Comparison of ENCODE assay signal across 8 cellular contexts in genomic region chr3:160686955-160687535, GRCh38. TPM values are rescaled to one million over a fixed set of nuclear protein-coding genes. Genes with fewer than 3 reads are reported as not detected.
A peak's percentile ranks its signal among the peaks of the same experiment; 100 is the strongest.
DNase-seq lines count a peak whose midpoint lies in the region; ATAC-seq and TF ChIP-seq lines count a peak whose summit lies in the region.

No MANE protein-coding gene starts in this region.

- H3K27ac ChIP-seq in DOHH2 (ENCODE audit: low read depth, low read length) (no peak overlapping the region), RWPE2 (ENCODE audit: poor library complexity, severe bottlenecking) (no peak overlapping the region), liver (ENCODE audit: low read depth in 1 of 2, low read length in 2 of 2) (no peak overlapping the region)

- H3F3A ChIP-seq in DOHH2 (ENCODE audit: control insufficient read depth, insufficient read depth), result no peaks in the 10 kb centered on the region

- H3K9me2 ChIP-seq in DOHH2 (replicated peaks; ENCODE audit: control insufficient read depth, low read length), result no peaks in the 10 kb centered on the region

- TF ChIP-seq CTCF in DOHH2 (IDR thresholded peaks at IDR 0.05; ENCODE audit: low read depth, low read length, poor library complexity, severe bottlenecking) (peak; percentile 52), RWPE2 (IDR thresholded peaks at IDR 0.05; ENCODE audit: poor library complexity, severe bottlenecking) (peak; percentile 66), liver (IDR thresholded peaks at IDR 0.05; ENCODE audit: low read depth, low read length, missing input control) (peak; percentile 34)

- no peaks in the 10 kb centered on the region for H3K36me3 ChIP-seq in DOHH2 (ENCODE audit: control insufficient read depth, low read length)
- H3K36me3 ChIP-seq in RWPE2 (ENCODE audit: low read depth), result no peaks in the 10 kb centered on the region
- H3K36me3 ChIP-seq in liver (ENCODE audit: control insufficient read depth in 4 of 4, insufficient read depth in 3 of 4, low read depth in 1 of 4, low read length in 3 of 4), result no peaks in the 10 kb centered on the region

- TF ChIP-seq RAD21 in liver (IDR thresholded peaks at IDR 0.05), result peak; percentile 59 to 74

- H3K4me1 ChIP-seq in DOHH2 (ENCODE audit: control insufficient read depth, low read length) (peaks cover 4% of the 10 kb centered on the region; the same call in 1 of the 2 replicates), RWPE2 (ENCODE audit: insufficient read depth, poor library complexity, severe bottlenecking) (no peaks in the 10 kb centered on the region), liver (ENCODE audit: control insufficient read depth in 4 of 4, insufficient read depth in 4 of 4, low read length in 3 of 4) (no peaks in the 10 kb centered on the region)

- H3K4me3 ChIP-seq in DOHH2 (ENCODE audit: low read length) (no peak overlapping the region), RWPE2 (ENCODE audit: severe bottlenecking) (no peak overlapping the region), liver (ENCODE audit: low read depth in 1 of 3, low read length in 3 of 3) (no peak overlapping the region)

- ATAC-seq in RWPE2 (ENCODE audit: low read depth), result no peak

- H3K9ac ChIP-seq in liver (ENCODE audit: low read depth in 1 of 2, low read length in 2 of 2), result no peak overlapping the region

- H3K27me3 ChIP-seq in DOHH2 (ENCODE audit: control insufficient read depth, low read length), result no peaks in the 10 kb centered on the region; the same call in 1 of the 2 replicates
- H3K27me3 ChIP-seq in RWPE2 (ENCODE audit: insufficient read depth, poor library complexity, severe bottlenecking), result no peaks in the 10 kb centered on the region
- H3K27me3 ChIP-seq in liver (ENCODE audit: control insufficient read depth in 4 of 4, insufficient read depth in 4 of 4, low read length in 3 of 4), result no peaks in the 10 kb centered on the region

- H3K9me3 ChIP-seq in DOHH2 (ENCODE audit: control insufficient read depth, insufficient read depth, low read length) (no peaks in the 10 kb centered on the region), RWPE2 (ENCODE audit: severe bottlenecking) (no peaks in the 10 kb centered on the region), liver (ENCODE audit: control insufficient read depth in 4 of 4, low read length in 3 of 4) (no peaks in the 10 kb centered on the region)

- peak; percentile 41 for DNase-seq in HCEC 1CT
- no peak for DNase-seq in RWPE2 (ENCODE audit: low spot score)
- no peak for DNase-seq in ecto neural progenitor cell (ENCODE audit: low spot score)
- no peak for DNase-seq in superior temporal gyrus (ENCODE audit: extremely low spot score)
- DNase-seq in kidney tubule cell (ENCODE audit: low spot score), result no peak
- DNase-seq in cerebellum (ENCODE audit: low spot score), result no peak

- H3K4me2 ChIP-seq in DOHH2 (ENCODE audit: low read length), result no peak overlapping the region

- WGBS in liver, result 76% methylated on average over 6 of the region's 6 CpGs

- no peaks in the 10 kb centered on the region for H3K79me2 ChIP-seq in DOHH2 (ENCODE audit: control insufficient read depth, low read length)

- H4K20me1 ChIP-seq in DOHH2 (ENCODE audit: control insufficient read depth, insufficient read depth, low read depth, low read length), result no peaks in the 10 kb centered on the region

TF ChIP-seq in liver, 16 proteins besides CTCF, POLR2A, EP300 and RAD21:
- no peak for TF ChIP-seq NR2F2 (IDR thresholded peaks at IDR 0.05)
- TF ChIP-seq YY1 (IDR thresholded peaks at IDR 0.05), result no peak
- TF ChIP-seq REST (IDR thresholded peaks at IDR 0.05), result no peak
- TF ChIP-seq SP1 (IDR thresholded peaks at IDR 0.05), result no peak
- TF ChIP-seq RXRA (IDR thresholded peaks at IDR 0.05), result no peak
- no peak for TF ChIP-seq GABPA (IDR thresholded peaks at IDR 0.05 in 1 of 2, conservative IDR thresholded peaks at IDR 0.05 in 1 of 2)
- TF ChIP-seq ZBTB33 (IDR thresholded peaks at IDR 0.05), result no peak
- TF ChIP-seq FOXA1 (IDR thresholded peaks at IDR 0.05), result no peak
- TF ChIP-seq EGR1 (IDR thresholded peaks at IDR 0.05; ENCODE audit: low read depth in 2 of 2), result no peak
- no peak for TF ChIP-seq TAF1 (conservative IDR thresholded peaks at IDR 0.05)
- TF ChIP-seq MAX (IDR thresholded peaks at IDR 0.05), result no peak
- TF ChIP-seq ATF3 (IDR thresholded peaks at IDR 0.05), result no peak
- TF ChIP-seq HNF4A (conservative IDR thresholded peaks at IDR 0.05), result no peak
- no peak for TF ChIP-seq FOXA2 (IDR thresholded peaks at IDR 0.05)

RNA-seq across cellular contexts. Expression of gene ARL14, which starts 10.1 kb away (rescaled TPM):
- under 1 TPM in 1 of 2 donors, not detected in 1; 0.14 TPM for total RNA-seq in liver
- under 1 TPM in 1 of 2 donors, not detected in 1; 0.15 TPM for polyA plus RNA-seq in liver
- not detected for total RNA-seq in cerebellum
